17 cellular contexts compared by ENCODE assay signal in genomic region chr6:11632231-11632630, GRCh38.
A peak's percentile ranks its signal among the peaks of the same experiment; 100 is the strongest.
DNase-seq lines count a peak whose midpoint lies in the region; ATAC-seq, FAIRE-seq and TF ChIP-seq lines count a peak whose summit lies in the region.
"Had no signal": no experiment of that assay in that cellular context is flagged by ENCODE, and none has a peak within 500 bp of the region (broad histone marks: within the 10 kb centered on the region; RNA-seq: fewer than 3 reads in every experiment).

No MANE protein-coding gene starts in this region.

- intact Hi-C loops in Caco-2 (cut with micrococcal nuclease; ENCODE audit: unreplicated experiment) (loop anchor here (5.0 kb wide), 1 partner anchor 45 kb away; no protein-coding TSS in a partner anchor), pancreas (cut with DNase I) (no loop called here)

- CTCF ChIA-PET in Caco-2 (lab: Charles Lee) = no interaction called here

- 60 to 71% methylated on average over 9 of the region's 9 CpGs for WGBS in pancreas, 2 donors

- DNase-seq in Caco-2 = peak; percentile 24 to 67
- DNase-seq in M059J (ENCODE audit: low read depth) = peak; percentile 57
- DNase-seq in epithelial cell of prostate (ENCODE audit: low read depth, low spot score) = peak; percentile 48
- no peak for DNase-seq in pancreas
- DNase-seq in stimulated activated naive CD4-positive, alpha-beta T cell treated with Interleukin-2 at 50 U/mL for 16 hours (lab: John Stamatoyannopoulos, UW) = no peak
- no peak for DNase-seq in stimulated activated CD4-positive, alpha-beta T cell treated with anti-CD3 and anti-CD28 coated beads, Interleukin-4, amount 100 ng/mL, for 1 hour
- DNase-seq: activated CD4-positive, alpha-beta memory T cell treated with anti-CD3 and anti-CD28 coated beads for 36 hours; activated gamma-delta T cell treated with Interleukin-2 at 50 U/mL for 16 hours; GOT3; hippocampal formation; MV-4-11; NCI-H510A treated with DMSO at 0.1 percent for 48 hours; ovary had no signal

- H3K36me3 Mint-ChIP-seq in Caco-2 (ENCODE audit: insufficient read depth, unreplicated experiment) = no peaks in the 10 kb centered on the region
- H3K36me3 Mint-ChIP-seq: activated CD4-positive, alpha-beta memory T cell treated with anti-CD3 and anti-CD28 coated beads for 36 hours; brain had no signal

- H3K4me3 Mint-ChIP-seq in Caco-2 (ENCODE audit: unreplicated experiment) = no peak overlapping the region
- H3K4me3 Mint-ChIP-seq: activated CD4-positive, alpha-beta memory T cell treated with anti-CD3 and anti-CD28 coated beads for 36 hours; brain; T-helper 2 cell treated with Interferon-gamma antibody and Interleukin-4, amounts not matched to agents 5 μg/mL and 100 μg/mL, for 36 hours had no signal

- POLR2A ChIA-PET in Caco-2 (lab: Charles Lee) = interaction anchor here (0.9 kb wide), 1 partner anchor 34 kb away, joined by 3 read pairs; no protein-coding TSS in a partner anchor

- no TSS peak for BruUV-seq in Caco-2 (replicated peaks; lab: Mats Ljungman, UMichigan)

- TF ChIP-seq CTCF in Caco-2 (IDR thresholded peaks at IDR 0.05; ENCODE audit: insufficient read depth in 1 of 2, low read depth in 1 of 2, low read length in 1 of 2, severe bottlenecking in 1 of 2, unreplicated experiment in 1 of 2) = no peak
- no peak for TF ChIP-seq CTCF in pancreas (IDR thresholded peaks at IDR 0.05)

- H3K4me3 ChIP-seq in Caco-2 (ENCODE audit: low read depth, low read length) = no peak overlapping the region
- H3K4me3 ChIP-seq in pancreas = no peak overlapping the region
- H3K4me3 ChIP-seq: ovary had no signal

- H3K4me1 Mint-ChIP-seq in Caco-2 (ENCODE audit: low read depth, unreplicated experiment) = no peaks in the 10 kb centered on the region

- no peaks in the 10 kb centered on the region for H3K27me3 Mint-ChIP-seq in Caco-2 (ENCODE audit: insufficient read depth, unreplicated experiment)
- H3K27me3 Mint-ChIP-seq: brain had no signal

- ATAC-seq in pancreas (peak in 3 of 4 donors; percentile 12 to 42 (median 29)), HG02938 (IDR thresholded peaks at IDR 0.05; ENCODE audit: unreplicated experiment) (no peak)
- ATAC-seq in activated CD4-positive, CD25-positive, alpha-beta regulatory T cell treated with anti-CD3 and anti-CD28 coated beads, Interleukin-2, amount 50 U/mL, for 24 hours = no peak

- H3K9me3 ChIP-seq in Caco-2 (no peaks in the 10 kb centered on the region), pancreas (no peaks in the 10 kb centered on the region)
- H3K9me3 ChIP-seq: ovary had no signal

- no peak for FAIRE-seq in pancreas (lab: Jason Lieb, UNC)

- H3K36me3 ChIP-seq in Caco-2 (ENCODE audit: control insufficient read depth, insufficient read depth, low read length) = no peaks in the 10 kb centered on the region
- no peaks in the 10 kb centered on the region for H3K36me3 ChIP-seq in pancreas
- H3K36me3 ChIP-seq: ovary had no signal

- H3K27me3 ChIP-seq in Caco-2 (replicated peaks; ENCODE audit: control insufficient read depth, insufficient read depth, low read length) (no peaks in the 10 kb centered on the region), pancreas (no peaks in the 10 kb centered on the region)
- H3K27me3 ChIP-seq: ovary had no signal

- no peaks in the 10 kb centered on the region for H3K9me3 Mint-ChIP-seq in Caco-2 (ENCODE audit: unreplicated experiment)
- H3K9me3 Mint-ChIP-seq: activated CD4-positive, alpha-beta memory T cell treated with anti-CD3 and anti-CD28 coated beads for 36 hours; T-helper 2 cell treated with Interferon-gamma antibody and Interleukin-4, amounts not matched to agents 5 μg/mL and 100 μg/mL, for 36 hours had no signal

- H3K4me1 ChIP-seq in Caco-2 (peaks cover 16% of the 10 kb centered on the region), pancreas (peaks cover 21 to 33% (median 24%) of the 10 kb centered on the region in 3 donors)

- H3K27ac Mint-ChIP-seq in Caco-2 (ENCODE audit: unreplicated experiment) = peak overlapping the region; percentile 35
- H3K27ac Mint-ChIP-seq: activated CD4-positive, alpha-beta memory T cell treated with anti-CD3 and anti-CD28 coated beads for 36 hours; T-helper 2 cell treated with Interferon-gamma antibody and Interleukin-4, amounts not matched to agents 5 μg/mL and 100 μg/mL, for 36 hours had no signal

- H3K27ac ChIP-seq in epithelial cell of prostate = peak overlapping the region; percentile 69
- H3K27ac ChIP-seq in pancreas = no peak overlapping the region
- H3K27ac ChIP-seq: ovary had no signal

Comparison
In these comparisons a context has a peak if more than half of its experiments do, and no peak if none do; other contexts are left out.
1. DNase-seq: peak in Caco-2 (2 of 2), M059J (single experiment) and epithelial cell of prostate (single experiment); none in pancreas (0 of 6), stimulated activated naive CD4-positive, alpha-beta T cell treated with Interleukin-2 at 50 U/mL for 16 hours (single experiment) and stimulated activated CD4-positive, alpha-beta T cell treated with anti-CD3 and anti-CD28 coated beads, Interleukin-4, amount 100 ng/mL, for 1 hour (single experiment).
2. ATAC-seq: peak in pancreas (3 of 4); none in activated CD4-positive, CD25-positive, alpha-beta regulatory T cell treated with anti-CD3 and anti-CD28 coated beads, Interleukin-2, amount 50 U/mL, for 24 hours (0 of 2) and HG02938 (single experiment).